ENCODE assay signal across 10 cellular contexts in the genomic region with DNA sequence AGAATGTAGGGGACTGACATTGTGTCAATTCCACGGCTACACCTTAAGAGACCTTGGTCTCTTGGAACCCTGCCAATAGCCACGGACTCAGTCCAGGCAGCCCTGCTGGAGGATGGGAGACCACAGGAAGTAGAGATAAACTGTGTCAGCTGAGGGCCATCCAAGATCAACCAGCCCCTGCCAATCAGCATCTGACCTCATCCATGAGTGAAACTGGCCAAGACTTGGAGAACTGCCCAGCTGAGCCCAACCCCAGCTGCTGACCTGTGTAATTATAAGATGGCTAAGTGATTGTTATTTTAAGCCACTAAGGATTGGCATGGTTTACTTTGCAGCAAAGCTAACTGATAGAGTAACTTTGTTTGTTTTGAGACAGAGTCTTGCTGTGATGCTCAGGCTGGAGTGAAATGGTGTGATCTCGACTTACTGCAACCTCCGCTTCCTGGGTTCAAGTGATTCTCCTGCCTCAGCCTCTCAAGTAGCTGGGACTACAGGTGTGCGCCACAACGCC. TPM values are rescaled to one million over a fixed set of nuclear protein-coding genes. Genes with fewer than 3 reads are reported as not detected.
DNase-seq lines count a peak whose midpoint lies in the region; ATAC-seq, FAIRE-seq and TF ChIP-seq lines count a peak whose summit lies in the region.
"Had no signal": no experiment of that assay in that cellular context is flagged by ENCODE, and none has a peak within 500 bp of the region (broad histone marks: within the 10 kb centered on the region; RNA-seq: fewer than 3 reads in every experiment).

No MANE protein-coding gene starts in this region.

- CTCF ChIA-PET in activated CD8-positive, alpha-beta T cell treated with anti-CD3 and anti-CD28 coated beads, Interleukin-2, amount 10 ng/mL, durations not matched to agents 7 days and 5 days (lab: Charles Lee), result interaction anchor here (2.3 kb wide), 1 partner anchor 48 kb away, joined by 10 read pairs; no protein-coding TSS in a partner anchor

- H3K4me3 Mint-ChIP-seq in activated CD8-positive, alpha-beta T cell treated with anti-CD3 and anti-CD28 coated beads, Interleukin-2, amount 10 ng/mL, durations not matched to agents 7 days and 5 days, result no peak overlapping the region
- H3K4me3 Mint-ChIP-seq: T-helper 1 cell treated with Interleukin-12 subunit alpha and Interleukin-12 subunit beta and Interleukin-4 antibody, amounts not matched to agents 30 μg/mL and 1 μg/mL, for 36 hours had no signal

- DNase-seq in NCI-H1092 (lab: John Stamatoyannopoulos, UW), result peak; percentile 6
- peak; percentile 90 for DNase-seq in amniotic epithelial cell (ENCODE audit: low read depth)
- peak; percentile 77 for DNase-seq in kidney
- no peak for DNase-seq in KG1 (lab: John Stamatoyannopoulos, UW)
- no peak for DNase-seq in activated CD8-positive, alpha-beta T cell treated with anti-CD3 and anti-CD28 coated beads, Interleukin-2, amount 10 ng/mL, durations not matched to agents 7 days and 5 days
- DNase-seq in NCI-H526 treated with DMSO at 0.1 percent for 48 hours (lab: John Stamatoyannopoulos, UW), result no peak
- no peak for DNase-seq in effector CD8-positive, alpha-beta T cell (lab: John Stamatoyannopoulos, UW)

- H3K36me3 Mint-ChIP-seq in activated CD8-positive, alpha-beta T cell treated with anti-CD3 and anti-CD28 coated beads, Interleukin-2, amount 10 ng/mL, durations not matched to agents 7 days and 5 days (ENCODE audit: low read depth), result peaks cover 3% of the 10 kb centered on the region

- no peaks in the 10 kb centered on the region for H3K27me3 ChIP-seq in ACC112 (ENCODE audit: insufficient read depth, low read length)
- H3K27me3 ChIP-seq: BLaER1 had no signal

- no peaks in the 10 kb centered on the region for H3K79me2 ChIP-seq in ACC112 (ENCODE audit: control insufficient read depth, insufficient read depth, low read length, unreplicated experiment)

- POLR2A ChIA-PET in activated CD8-positive, alpha-beta T cell treated with anti-CD3 and anti-CD28 coated beads, Interleukin-2, amount 10 ng/mL, durations not matched to agents 7 days and 5 days (lab: Charles Lee), result interaction anchor here (1.1 to 2.4 kb wide), 2 partner anchors 13 to 20 kb away, joined by 3 to 10 read pairs; a partner anchor contains a TSS

- no peak overlapping the region for H3K9ac ChIP-seq in kidney (ENCODE audit: low read length in 2 of 2)
- H3K9ac ChIP-seq: BLaER1 had no signal

- no peak for FAIRE-seq in kidney (lab: Jason Lieb, UNC)

- no peak for ATAC-seq in activated CD8-positive, alpha-beta T cell treated with anti-CD3 and anti-CD28 coated beads, Interleukin-2, amount 10 ng/mL, durations not matched to agents 7 days and 5 days

- intact Hi-C loops in kidney (cut with DNase I), result no loop called here

- no peaks in the 10 kb centered on the region for H3K9me3 ChIP-seq in kidney (ENCODE audit: control insufficient read depth in 1 of 2, low read length in 2 of 2)
- H3K9me3 ChIP-seq: BLaER1 had no signal

- H3K4me1 ChIP-seq in ACC112 (ENCODE audit: control insufficient read depth, insufficient read depth, low read length, unreplicated experiment), result peaks cover 13% of the 10 kb centered on the region
- peaks cover 0 to 3% of the 10 kb centered on the region in 2 donors for H3K4me1 ChIP-seq in kidney (ENCODE audit: control insufficient read depth in 1 of 2, insufficient read depth in 1 of 2, low read depth in 1 of 2, low read length in 2 of 2)
- H3K4me1 ChIP-seq: BLaER1 had no signal

- H3K36me3 ChIP-seq in ACC112 (ENCODE audit: insufficient read depth, low read length) (no peaks in the 10 kb centered on the region), kidney (ENCODE audit: control insufficient read depth in 1 of 2, insufficient read depth in 2 of 2, low read length in 2 of 2) (no peaks in the 10 kb centered on the region)

- peak overlapping the region; percentile 64 for H3K27ac ChIP-seq in ACC112 (ENCODE audit: low read depth, low read length)
- H3K27ac ChIP-seq in kidney (ENCODE audit: low read depth in 2 of 2, low read length in 2 of 2), result no peak overlapping the region
- H3K27ac ChIP-seq: BLaER1 had no signal

- H3K9me3 Mint-ChIP-seq in activated CD8-positive, alpha-beta T cell treated with anti-CD3 and anti-CD28 coated beads, Interleukin-2, amount 10 ng/mL, durations not matched to agents 7 days and 5 days (ENCODE audit: insufficient read depth), result no peaks in the 10 kb centered on the region
- H3K9me3 Mint-ChIP-seq: T-helper 1 cell treated with Interleukin-12 subunit alpha and Interleukin-12 subunit beta and Interleukin-4 antibody, amounts not matched to agents 30 μg/mL and 1 μg/mL, for 36 hours had no signal

- TF ChIP-seq CTCF in kidney (IDR thresholded peaks at IDR 0.05; ENCODE audit: borderline replicate concordance, extremely low read depth, insufficient read depth), result no peak

- H3K4me1 Mint-ChIP-seq in activated CD8-positive, alpha-beta T cell treated with anti-CD3 and anti-CD28 coated beads, Interleukin-2, amount 10 ng/mL, durations not matched to agents 7 days and 5 days (ENCODE audit: low read depth), result no peaks in the 10 kb centered on the region

- H3K4me3 ChIP-seq in ACC112 (ENCODE audit: low read depth, low read length), result 0 out of 2 replicates have a peak overlapping the region, but pooled peaks have one; percentile 40
- H3K4me3 ChIP-seq in kidney (ENCODE audit: low read length in 2 of 2), result no peak overlapping the region
- H3K4me3 ChIP-seq: BLaER1 had no signal

- H2AFZ ChIP-seq in ACC112 (ENCODE audit: low read length, unreplicated experiment), result no peak overlapping the region

- H3K27me3 Mint-ChIP-seq in activated CD8-positive, alpha-beta T cell treated with anti-CD3 and anti-CD28 coated beads, Interleukin-2, amount 10 ng/mL, durations not matched to agents 7 days and 5 days (ENCODE audit: low read depth), result no peaks in the 10 kb centered on the region

- no peak overlapping the region for H3K27ac Mint-ChIP-seq in activated CD8-positive, alpha-beta T cell treated with anti-CD3 and anti-CD28 coated beads, Interleukin-2, amount 10 ng/mL, durations not matched to agents 7 days and 5 days
- H3K27ac Mint-ChIP-seq: T-helper 1 cell treated with Interleukin-12 subunit alpha and Interleukin-12 subunit beta and Interleukin-4 antibody, amounts not matched to agents 30 μg/mL and 1 μg/mL, for 36 hours had no signal

RNA-seq across cellular contexts. Expression of a gene that starts 13.3 kb away (rescaled TPM):
- total RNA-seq in kidney, result 495 TPM
- 591 TPM for polyA plus RNA-seq in kidney (ENCODE audit: insufficient read depth, low read depth, low replicate concordance)
- 100 to 1,000 TPM; 393 to 414 TPM for total RNA-seq in activated CD8-positive, alpha-beta T cell treated with anti-CD3 and anti-CD28 coated beads, Interleukin-2, amount 10 ng/mL, durations not matched to agents 7 days and 5 days

RNA-seq across cellular contexts. Expression of a gene that starts 42.7 kb away (rescaled TPM):
- 61.3 TPM for total RNA-seq in kidney
- 26.8 TPM for polyA plus RNA-seq in kidney (ENCODE audit: insufficient read depth, low read depth, low replicate concordance)
- total RNA-seq in activated CD8-positive, alpha-beta T cell treated with anti-CD3 and anti-CD28 coated beads, Interleukin-2, amount 10 ng/mL, durations not matched to agents 7 days and 5 days, result 10 to 100 TPM; 15.7 to 17.7 TPM

Comparison
In these comparisons a context has a peak if more than half of its experiments do, and no peak if none do; other contexts are left out.
1. DNase-seq: peak in NCI-H1092 (single experiment), amniotic epithelial cell (single experiment) and kidney (single experiment); none in KG1 (single experiment), activated CD8-positive, alpha-beta T cell treated with anti-CD3 and anti-CD28 coated beads, Interleukin-2, amount 10 ng/mL, durations not matched to agents 7 days and 5 days (single experiment), NCI-H526 treated with DMSO at 0.1 percent for 48 hours (single experiment) and effector CD8-positive, alpha-beta T cell (single experiment).